In genomic region chr15:85587707-85588441, GRCh38 we compare ENCODE assay signal across 11 cellular contexts.
DNase-seq lines count a peak whose midpoint lies in the region; ATAC-seq and TF ChIP-seq lines count a peak whose summit lies in the region.
"Had no signal": no experiment of that assay in that cellular context is flagged by ENCODE, and none has a peak within 500 bp of the region (broad histone marks: within the 10 kb centered on the region; RNA-seq: fewer than 3 reads in every experiment).

No MANE protein-coding gene starts in this region.

- peaks cover 0 to 7% of the 10 kb centered on the region in 2 donors for H3K36me3 ChIP-seq in psoas muscle (ENCODE audit: insufficient read depth in 1 of 2, low read depth in 1 of 2)
- H3K36me3 ChIP-seq: ascending aorta had no signal

- peak overlapping the region; percentile 94 for H3K27ac ChIP-seq in psoas muscle
- H3K27ac ChIP-seq: ascending aorta had no signal

- intact Hi-C loops in psoas muscle (cut with DNase I): no loop called here

- H3K4me3 ChIP-seq in fibroblast of mammary gland (ENCODE audit: control insufficient read depth, low read depth, low read length) (no peak overlapping the region), psoas muscle (no peak overlapping the region)
- H3K4me3 ChIP-seq: ascending aorta, spleen had no signal

- in situ Hi-C loops in Caki2 (cut with HindIII; ENCODE audit: low pct_unique_long_range_greater_than_20kb, low sequenced_read_pairs): no loop called here

- DNase-seq in Caki2 (ENCODE audit: low read depth) (peak; percentile 50), RPMI7951 (ENCODE audit: low read depth) (peak; percentile 61), fibroblast of mammary gland (ENCODE audit: low read depth) (peak; percentile 90), psoas muscle (no peak), SKM-1 treated with dmso at 0.1 percent for 144 hours (lab: John Stamatoyannopoulos, UW; ENCODE audit: unreplicated experiment) (no peak)
- DNase-seq: spleen; stimulated activated naive CD4-positive, alpha-beta T cell treated with Interleukin-2 at 50 U/mL for 16 hours had no signal

- WGBS in psoas muscle, 3 donors: 88 to 92% (median 89%) methylated on average over 10 of the region's 10 CpGs

- TF ChIP-seq CTCF in fibroblast of mammary gland (conservative IDR thresholded peaks at IDR 0.05; ENCODE audit: control insufficient read depth, insufficient read depth, low read depth, low read length): no peak
- TF ChIP-seq CTCF in psoas muscle (IDR thresholded peaks at IDR 0.05): no peak

- ATAC-seq in psoas muscle: peak in 3 of 4 donors; percentile 43 to 51 (median 50)
- ATAC-seq in HG03135 (IDR thresholded peaks at IDR 0.05; ENCODE audit: unreplicated experiment): no peak
- no peak for ATAC-seq in GM19351 (IDR thresholded peaks at IDR 0.05; ENCODE audit: unreplicated experiment)
- ATAC-seq in HG03378 (IDR thresholded peaks at IDR 0.05; ENCODE audit: unreplicated experiment): no peak

- H3K4me1 ChIP-seq in psoas muscle: peaks cover 70% of the 10 kb centered on the region

- H3K27me3 ChIP-seq in psoas muscle (ENCODE audit: insufficient read depth in 3 of 3, low read length in 2 of 3): no peaks in the 10 kb centered on the region
- H3K27me3 ChIP-seq: ascending aorta, spleen had no signal

- H3K9me3 ChIP-seq in psoas muscle: no peaks in the 10 kb centered on the region
- H3K9me3 ChIP-seq: ascending aorta, spleen had no signal

Comparison
In these comparisons a context has a peak if more than half of its experiments do, and no peak if none do; other contexts are left out.
1. DNase-seq: peak in Caki2 (single experiment), RPMI7951 (single experiment) and fibroblast of mammary gland (single experiment); none in psoas muscle (0 of 2) and SKM-1 treated with dmso at 0.1 percent for 144 hours (single experiment).
2. ATAC-seq: peak in psoas muscle (3 of 4); none in HG03135 (single experiment), GM19351 (single experiment) and HG03378 (single experiment).